17 cellular contexts compared by ENCODE assay signal in the genomic region with DNA sequence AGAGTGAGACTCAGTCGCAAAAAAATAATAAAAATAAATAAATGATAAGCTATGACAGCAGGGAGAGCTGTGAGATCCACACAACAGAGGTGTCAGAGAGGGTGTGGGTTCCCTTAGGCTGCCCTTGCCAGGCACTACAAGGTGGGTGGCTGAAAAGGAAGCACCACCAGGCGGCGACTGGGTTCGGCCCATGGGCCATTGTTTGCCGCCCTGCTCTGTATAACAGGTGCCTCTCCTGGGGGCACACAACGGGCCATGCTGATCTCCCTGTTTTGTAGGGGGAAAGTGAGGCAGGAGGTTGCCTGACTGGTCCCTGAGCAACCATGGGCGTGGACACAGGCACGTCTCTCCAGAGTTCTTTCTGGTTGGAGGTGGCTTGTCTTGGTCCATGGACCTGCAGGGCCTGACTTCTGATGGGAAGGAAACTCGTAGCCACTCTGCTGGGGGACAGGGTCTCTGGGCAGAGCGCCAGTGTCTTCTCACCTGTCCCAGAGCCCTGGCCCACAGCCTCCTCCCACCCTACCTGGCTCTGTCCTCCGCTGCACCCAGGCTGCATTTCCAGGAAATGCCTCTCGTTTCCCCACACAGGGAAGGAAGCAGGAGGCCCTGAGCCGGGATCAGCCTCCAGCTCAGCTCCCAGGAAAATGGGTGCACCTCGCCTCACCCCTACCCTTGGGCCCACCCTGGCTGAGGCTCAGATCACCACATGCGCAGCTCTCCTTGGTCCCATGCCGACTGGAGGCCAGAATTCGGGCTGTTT.
"Had no signal": no experiment of that assay in that cellular context is flagged by ENCODE, and none has a peak within 500 bp of the region (broad histone marks: within the 10 kb centered on the region; RNA-seq: fewer than 3 reads in every experiment).

No MANE protein-coding gene starts in this region.

- H3K27me3 Mint-ChIP-seq: activated naive CD4-positive, alpha-beta T cell treated with anti-CD3 and anti-CD28 coated beads, Interleukin-2, amount 50 U/mL, for 24 hours had no signal

- H3K9me3 ChIP-seq: body of pancreas, psoas muscle, right lobe of liver, spleen, upper lobe of left lung had no signal

- H3K4me3 ChIP-seq: body of pancreas, psoas muscle, right lobe of liver, spleen, upper lobe of left lung had no signal

- H3K4me1 ChIP-seq: psoas muscle, right lobe of liver, spleen had no signal

- H3K36me3 ChIP-seq: right lobe of liver, upper lobe of left lung had no signal

- H3K9me3 Mint-ChIP-seq: activated naive CD4-positive, alpha-beta T cell treated with anti-CD3 and anti-CD28 coated beads, Interleukin-2, amount 50 U/mL, for 24 hours; activated T-helper 2 cell treated with anti-CD3 and anti-CD28 coated beads, Interferon-gamma antibody, Interleukin-2, Interleukin-4, amounts not matched to agents 10 μg/mL and 5 μg/mL and 100 μg/mL, durations not matched to agents 14 hours and 24 hours and 36 hours had no signal

- H3K4me1 Mint-ChIP-seq: activated naive CD4-positive, alpha-beta T cell treated with anti-CD3 and anti-CD28 coated beads, Interleukin-2, amount 50 U/mL, for 24 hours had no signal

- ATAC-seq: stimulated activated naive CD8-positive, alpha-beta T cell treated with anti-CD3 and anti-CD28 coated beads, Interleukin-15, Interleukin-2, amounts not matched to agents 100 U/mL and 50 U/mL, for 24 hours had no signal

- H3K4me3 Mint-ChIP-seq: activated naive CD4-positive, alpha-beta T cell treated with anti-CD3 and anti-CD28 coated beads, Interleukin-2, amount 50 U/mL, for 24 hours; nephron had no signal

- H3K27ac Mint-ChIP-seq: activated naive CD4-positive, alpha-beta T cell treated with anti-CD3 and anti-CD28 coated beads, Interleukin-2, amount 50 U/mL, for 24 hours; nephron had no signal

- H3K27ac ChIP-seq: body of pancreas, psoas muscle, right lobe of liver, spleen, upper lobe of left lung had no signal

- DNase-seq: activated CD4-positive, alpha-beta T cell treated with anti-CD3 and anti-CD28 coated beads for 48 hours; activated CD8-positive, alpha-beta memory T cell treated with anti-CD3 and anti-CD28 coated beads for 24 hours; amniotic stem cell; body of pancreas; central memory CD4-positive, alpha-beta T cell; dermis blood vessel endothelial cell; erythroblast; mammary epithelial cell; psoas muscle; right lobe of liver; stimulated activated naive CD8-positive, alpha-beta T cell treated with anti-CD3 and anti-CD28 coated beads, Interleukin-15, Interleukin-2, amounts not matched to agents 100 U/mL and 50 U/mL, for 24 hours; T1000 had no signal
